In genomic region chr2:119384971-119385370, GRCh38 we compare ENCODE assay signal across 3 cellular contexts.
TF ChIP-seq lines count a peak whose summit lies in the region.

No MANE protein-coding gene starts in this region.

TF ChIP-seq in SK-N-SH treated with all-trans-retinoic acid at 6 μM for 48 hours, 23 proteins besides CTCF, POLR2A, EP300 and RAD21:
- no peak for TF ChIP-seq GLIS3 (CRISPR knock-in tag; IDR thresholded peaks at IDR 0.05)
- no peak for TF ChIP-seq PPARA (CRISPR knock-in tag; IDR thresholded peaks at IDR 0.05; ENCODE audit: borderline replicate concordance)
- no peak for TF ChIP-seq CREB5 (CRISPR knock-in tag; IDR thresholded peaks at IDR 0.05; ENCODE audit: low read depth)
- TF ChIP-seq ZNF565 (CRISPR knock-in tag; conservative IDR thresholded peaks at IDR 0.05; ENCODE audit: low read depth), result 0 out of 2 replicates have a peak, but pooled peaks have one; percentile 28
- no peak for TF ChIP-seq TCF4 (CRISPR knock-in tag; IDR thresholded peaks at IDR 0.05; ENCODE audit: borderline replicate concordance)
- TF ChIP-seq RARB (CRISPR knock-in tag; IDR thresholded peaks at IDR 0.05), result no peak
- TF ChIP-seq SNAI2 (CRISPR knock-in tag; IDR thresholded peaks at IDR 0.05), result no peak
- no peak for TF ChIP-seq ZNF8 (CRISPR knock-in tag; IDR thresholded peaks at IDR 0.05)

TF ChIP-seq in SK-N-SH, 30 proteins besides CTCF, POLR2A, EP300 and RAD21:
- TF ChIP-seq RCOR1 (IDR thresholded peaks at IDR 0.05; ENCODE audit: low read length) (no peak), FOSL2 (IDR thresholded peaks at IDR 0.05; ENCODE audit: borderline replicate concordance, low read depth) (no peak)
TF ChIP-seq in SK-N-SH: peak in this region for 0.

TF ChIP-seq in K562, 482 proteins besides CTCF, POLR2A, EP300 and RAD21:
- peak; percentile 15 for TF ChIP-seq MEIS2 (IDR thresholded peaks at IDR 0.05; ENCODE audit: partially characterized antibody)
- peak in 1 of 3 experiments; percentile 38 for TF ChIP-seq YY1 (IDR thresholded peaks at IDR 0.05; ENCODE audit: borderline replicate concordance in 1 of 3, control insufficient read depth in 1 of 3, extremely low read depth in 1 of 3, insufficient read depth in 3 of 3, insufficient read length in 1 of 3, insufficient replicate concordance in 2 of 3, low read depth in 1 of 3, low read length in 2 of 3)
- no peak for TF ChIP-seq NFE2L1 (tag; IDR thresholded peaks at IDR 0.05; ENCODE audit: borderline replicate concordance, low read depth)
TF ChIP-seq in K562: peak in this region for 2.
